8 cellular contexts compared by ENCODE assay signal in the genomic region with DNA sequence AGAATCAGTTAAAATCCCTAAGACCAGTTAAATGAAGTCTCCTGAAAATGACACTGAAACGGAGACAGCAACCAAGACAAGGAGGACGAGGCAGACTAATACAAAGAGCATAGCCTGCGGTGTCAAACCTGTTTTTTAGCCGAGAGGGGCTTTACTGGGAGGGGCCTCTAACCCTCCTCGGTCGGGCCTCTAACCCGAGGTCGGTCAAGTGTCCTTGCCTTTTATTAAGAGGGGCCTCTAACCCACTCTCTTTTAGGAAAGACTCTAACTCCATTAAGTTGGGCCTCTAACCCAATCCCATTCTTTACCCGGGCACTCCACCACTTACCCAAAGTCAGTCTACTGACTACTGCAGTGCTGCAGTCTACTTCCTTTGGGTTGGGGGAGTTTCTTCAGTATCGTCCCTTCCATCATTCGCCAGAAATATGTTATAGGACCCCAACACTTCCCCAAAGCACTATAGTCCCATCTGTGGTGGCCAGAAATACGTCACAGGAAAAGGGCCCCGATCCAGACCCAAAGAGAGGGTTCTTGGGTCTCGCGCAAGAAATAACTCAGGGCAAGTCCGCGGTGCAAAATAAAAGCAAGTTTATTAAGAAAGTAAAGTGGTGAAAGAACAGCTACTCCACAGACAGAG. TPM values are rescaled to one million over a fixed set of nuclear protein-coding genes. Genes with fewer than 3 reads are reported as not detected.
A peak's percentile ranks its signal among the peaks of the same experiment; 100 is the strongest.
DNase-seq lines count a peak whose midpoint lies in the region; ATAC-seq and TF ChIP-seq lines count a peak whose summit lies in the region.

No MANE protein-coding gene starts in this region.

- no peaks in the 10 kb centered on the region for H3K9me3 ChIP-seq in tibial nerve

- peak; percentile 13 for DNase-seq in activated naive CD4-positive, alpha-beta T cell treated with anti-CD3 and anti-CD28 coated beads for 36 hours
- no peak for DNase-seq in activated naive CD4-positive, alpha-beta T cell treated with Interleukin-2 at 50 U/mL for 16 hours
- DNase-seq in activated naive CD8-positive, alpha-beta T cell treated with anti-CD3 and anti-CD28 coated beads for 36 hours, result no peak
- DNase-seq in memory B cell (ENCODE audit: low spot score in 2 of 2) (no peak), tibial nerve (ENCODE audit: low spot score in 2 of 2) (no peak), HuH-7 (ENCODE audit: low spot score) (no peak), NCI-H2171 (lab: John Stamatoyannopoulos, UW) (no peak), AG08395 (ENCODE audit: low spot score) (no peak)

- peaks cover 0 to 18% (median 14%) of the 10 kb centered on the region in 4 donors for H3K4me1 ChIP-seq in tibial nerve

- no peak for TF ChIP-seq EP300 in tibial nerve (IDR thresholded peaks at IDR 0.05)

- H3K27ac Mint-ChIP-seq in activated naive CD4-positive, alpha-beta T cell treated with anti-CD3 and anti-CD28 coated beads for 36 hours, result peak overlapping the region; percentile 100
- peak overlapping the region; percentile 100 for H3K27ac Mint-ChIP-seq in activated naive CD8-positive, alpha-beta T cell treated with anti-CD3 and anti-CD28 coated beads for 36 hours
- peak overlapping the region; percentile 100 for H3K27ac Mint-ChIP-seq in memory B cell

- H3K27me3 ChIP-seq in tibial nerve, result no peaks in the 10 kb centered on the region

- H3K4me3 ChIP-seq in tibial nerve, result peak overlapping the region in 3 of 4 donors; percentile 45 to 54 (median 50)

- H3K27me3 Mint-ChIP-seq in activated naive CD4-positive, alpha-beta T cell treated with anti-CD3 and anti-CD28 coated beads for 36 hours (ENCODE audit: low read depth), result peaks cover 8% of the 10 kb centered on the region
- peaks cover 12% of the 10 kb centered on the region for H3K27me3 Mint-ChIP-seq in activated naive CD8-positive, alpha-beta T cell treated with anti-CD3 and anti-CD28 coated beads for 36 hours
- no peaks in the 10 kb centered on the region for H3K27me3 Mint-ChIP-seq in memory B cell

- WGBS in tibial nerve, 2 donors, result 65 to 73% methylated on average over 17 of the region's 17 CpGs

- H3K36me3 ChIP-seq in tibial nerve, result no peaks in the 10 kb centered on the region

- ATAC-seq in memory B cell (ENCODE audit: low read depth), result no peak

- CTCF ChIA-PET in activated naive CD4-positive, alpha-beta T cell treated with anti-CD3 and anti-CD28 coated beads for 36 hours (lab: Charles Lee), result interaction anchor here (0.6 to 1.8 kb wide), 5 partner anchors 20 to 294 kb away, joined by 3 to 6 read pairs (median 4); a partner anchor contains a TSS

- H3K4me1 Mint-ChIP-seq in activated naive CD4-positive, alpha-beta T cell treated with anti-CD3 and anti-CD28 coated beads for 36 hours (ENCODE audit: low read depth), result peaks cover 31% of the 10 kb centered on the region
- H3K4me1 Mint-ChIP-seq in activated naive CD8-positive, alpha-beta T cell treated with anti-CD3 and anti-CD28 coated beads for 36 hours, result peaks cover 24% of the 10 kb centered on the region
- H3K4me1 Mint-ChIP-seq in memory B cell, result peaks cover 18% of the 10 kb centered on the region

- peak overlapping the region; percentile 85 for H3K4me3 Mint-ChIP-seq in activated naive CD4-positive, alpha-beta T cell treated with anti-CD3 and anti-CD28 coated beads for 36 hours
- peak overlapping the region; percentile 90 for H3K4me3 Mint-ChIP-seq in activated naive CD8-positive, alpha-beta T cell treated with anti-CD3 and anti-CD28 coated beads for 36 hours
- peak overlapping the region; percentile 92 for H3K4me3 Mint-ChIP-seq in memory B cell

- intact Hi-C loops in activated naive CD4-positive, alpha-beta T cell treated with anti-CD3 and anti-CD28 coated beads for 36 hours (cut with micrococcal nuclease), result loop anchor here (1.0 kb wide), 3 partner anchors 9 to 29 kb away; no protein-coding TSS in a partner anchor

- peak overlapping the region; percentile 85 to 94 (median 92) for H3K27ac ChIP-seq in tibial nerve

- H3K36me3 Mint-ChIP-seq in activated naive CD4-positive, alpha-beta T cell treated with anti-CD3 and anti-CD28 coated beads for 36 hours (ENCODE audit: low read depth), result peaks cover 7% of the 10 kb centered on the region
- H3K36me3 Mint-ChIP-seq in activated naive CD8-positive, alpha-beta T cell treated with anti-CD3 and anti-CD28 coated beads for 36 hours, result peaks cover 9% of the 10 kb centered on the region
- H3K36me3 Mint-ChIP-seq in memory B cell, result peaks cover 2% of the 10 kb centered on the region

- H3K9me3 Mint-ChIP-seq in activated naive CD4-positive, alpha-beta T cell treated with anti-CD3 and anti-CD28 coated beads for 36 hours, result no peaks in the 10 kb centered on the region
- H3K9me3 Mint-ChIP-seq in activated naive CD8-positive, alpha-beta T cell treated with anti-CD3 and anti-CD28 coated beads for 36 hours, result no peaks in the 10 kb centered on the region
- peaks cover 1% of the 10 kb centered on the region for H3K9me3 Mint-ChIP-seq in memory B cell

- TF ChIP-seq CTCF in tibial nerve (IDR thresholded peaks at IDR 0.05), result no peak

- TF ChIP-seq POLR2A in tibial nerve (IDR thresholded peaks at IDR 0.05), result no peak

RNA-seq across cellular contexts. Expression of a gene that starts 39.2 kb away (rescaled TPM):
- 1 to 10 TPM; 1.7 TPM for total RNA-seq in activated naive CD4-positive, alpha-beta T cell treated with anti-CD3 and anti-CD28 coated beads for 36 hours
- total RNA-seq in activated naive CD8-positive, alpha-beta T cell treated with anti-CD3 and anti-CD28 coated beads for 36 hours, result 1 to 10 TPM; 2.5 to 3.6 TPM
- total RNA-seq in tibial nerve, result 10 to 100 TPM; 27.9 to 65.8 (median 53.0) TPM

Comparison
In these comparisons a context has a peak if more than half of its experiments do, and no peak if none do; other contexts are left out.
1. RNA of a gene that starts 39.2 kb away (total RNA-seq): 27.9 to 65.8 TPM in tibial nerve; 2.5 to 3.6 TPM in activated naive CD8-positive, alpha-beta T cell treated with anti-CD3 and anti-CD28 coated beads for 36 hours and 1.7 TPM in activated naive CD4-positive, alpha-beta T cell treated with anti-CD3 and anti-CD28 coated beads for 36 hours; every median in the first group is over 4 times any median in the second.
2. Peak in every context shown above with its lines, with median percentiles within 50 percentile points of each other: H3K27ac Mint-ChIP-seq and H3K4me3 Mint-ChIP-seq.